1 cellular context compared by ENCODE assay signal in genomic region chr21:16239659-16240265, GRCh38.
A peak's percentile ranks its signal among the peaks of the same experiment; 100 is the strongest.
TF ChIP-seq lines count a peak whose summit lies in the region.

No MANE protein-coding gene starts in this region.

TF ChIP-seq in HEK293, 187 proteins besides CTCF, POLR2A, EP300 and RAD21 (continued from another document):
- no peak for TF ChIP-seq ZNF544 (tag by site-specific recombination; IDR thresholded peaks at IDR 0.05)
- no peak for TF ChIP-seq ZNF202 (tag by site-specific recombination; IDR thresholded peaks at IDR 0.05; ENCODE audit: borderline replicate concordance)
- no peak for TF ChIP-seq ZNF132 (tag by site-specific recombination; IDR thresholded peaks at IDR 0.05; ENCODE audit: borderline replicate concordance)
- TF ChIP-seq ZNF654 (tag by site-specific recombination; IDR thresholded peaks at IDR 0.05; ENCODE audit: low read depth) = no peak
- TF ChIP-seq ZNF274 (IDR thresholded peaks at IDR 0.05; ENCODE audit: low read length) = no peak
- TF ChIP-seq ZNF274 (tag by site-specific recombination; IDR thresholded peaks at IDR 0.05; ENCODE audit: borderline replicate concordance) = no peak
- TF ChIP-seq ZNF10 (tag by site-specific recombination; IDR thresholded peaks at IDR 0.05) = peak; percentile 56; the same call in 1 of the 2 replicates
- no peak for TF ChIP-seq ZNF138 (tag by site-specific recombination; IDR thresholded peaks at IDR 0.05; ENCODE audit: borderline replicate concordance)
- TF ChIP-seq SCRT1 (tag by site-specific recombination; IDR thresholded peaks at IDR 0.05; ENCODE audit: borderline replicate concordance) = no peak
- TF ChIP-seq MZF1 (tag by site-specific recombination; IDR thresholded peaks at IDR 0.05; ENCODE audit: borderline replicate concordance) = no peak
- TF ChIP-seq OSR2 (tag by site-specific recombination; IDR thresholded peaks at IDR 0.05) = no peak
- TF ChIP-seq ZNF426 (tag by site-specific recombination; IDR thresholded peaks at IDR 0.05) = no peak
- TF ChIP-seq WT1 (tag by site-specific recombination; IDR thresholded peaks at IDR 0.05) = peak; percentile 42; the same call in 1 of the 2 replicates
- no peak for TF ChIP-seq ZBTB17 (tag by site-specific recombination; IDR thresholded peaks at IDR 0.05)
- TF ChIP-seq ZFP69B (tag by site-specific recombination; IDR thresholded peaks at IDR 0.05) = no peak
- peak; percentile 28; the same call in 1 of the 2 replicates for TF ChIP-seq PRDM1 (tag by site-specific recombination; IDR thresholded peaks at IDR 0.05)
- TF ChIP-seq ZNF2 (tag by site-specific recombination; IDR thresholded peaks at IDR 0.05) = no peak
